Comparison of ENCODE assay signal across 23 cellular contexts in the genomic region with DNA sequence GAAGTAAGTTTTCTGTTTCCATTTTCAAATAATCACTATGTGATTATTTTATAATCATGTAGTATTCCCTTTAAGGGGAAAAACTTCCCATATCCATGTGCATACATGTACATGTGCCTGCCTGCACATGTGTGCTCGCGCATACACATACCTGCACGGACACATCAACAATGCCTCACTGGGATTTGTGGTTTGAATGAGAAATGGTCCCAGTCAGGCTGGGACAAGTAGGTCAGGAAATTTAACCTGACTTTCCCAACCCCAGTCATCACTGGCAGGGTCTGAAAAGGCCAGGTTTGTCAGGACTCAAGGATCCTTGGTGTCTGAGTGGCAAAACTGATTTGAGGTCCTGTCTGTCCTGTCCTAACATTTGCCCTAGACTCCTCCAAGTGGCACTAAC.
DNase-seq lines count a peak whose midpoint lies in the region; ATAC-seq and TF ChIP-seq lines count a peak whose summit lies in the region.
"Had no signal": no experiment of that assay in that cellular context is flagged by ENCODE, and none has a peak within 500 bp of the region (broad histone marks: within the 10 kb centered on the region; RNA-seq: fewer than 3 reads in every experiment).

No MANE protein-coding gene starts in this region.

- H3K27me3 ChIP-seq in RWPE2 (ENCODE audit: insufficient read depth, poor library complexity, severe bottlenecking), result peaks cover 3% of the 10 kb centered on the region
- H3K27me3 ChIP-seq: BLaER1, Peyer's patch had no signal

- no peaks in the 10 kb centered on the region for H3K4me1 ChIP-seq in RWPE2 (ENCODE audit: insufficient read depth, poor library complexity, severe bottlenecking)
- H3K4me1 ChIP-seq: BLaER1, Peyer's patch, SJCRH30 had no signal

- no peak for DNase-seq in stimulated activated naive CD8-positive, alpha-beta T cell treated with anti-CD3 and anti-CD28 coated beads, Interleukin-15, amount 100 ng/mL, for 72 hours
- DNase-seq in stimulated activated naive CD8-positive, alpha-beta T cell treated with anti-CD3 and anti-CD28 coated beads, Interleukin-15, Interleukin-2, amounts not matched to agents 100 U/mL and 50 U/mL, for 24 hours, result no peak
- DNase-seq in RWPE2 (ENCODE audit: low spot score) (no peak), endothelial cell (ENCODE audit: low spot score) (no peak)
- no peak for DNase-seq in naive thymus-derived CD8-positive, alpha-beta T cell
- DNase-seq: CD4-positive, alpha-beta T cell; DMS53; H7; NCI-H1092; NCI-H1417 treated with DMSO at 0.1 percent for 48 hours; NCI-H1694 treated with DMSO at 0.1 percent for 48 hours; NCI-H2081; NCI-H2227 treated with DMSO at 0.1 percent for 48 hours; NCI-H526 treated with DMSO at 0.1 percent for 48 hours; Peyer's patch; SJCRH30 had no signal

- ATAC-seq in stimulated activated naive CD8-positive, alpha-beta T cell treated with anti-CD3 and anti-CD28 coated beads, Interleukin-15, amount 100 ng/mL, for 72 hours, result peak; percentile 12
- ATAC-seq in stimulated activated naive CD8-positive, alpha-beta T cell treated with anti-CD3 and anti-CD28 coated beads, Interleukin-15, Interleukin-2, amounts not matched to agents 100 U/mL and 50 U/mL, for 24 hours, result no peak
- ATAC-seq in RWPE2 (ENCODE audit: low read depth), result 0 out of 3 replicates have a peak, but pooled peaks have one; percentile 10
- peak; percentile 83 for ATAC-seq in esophagus mucosa
- no peak for ATAC-seq in GM21528 (IDR thresholded peaks at IDR 0.05; ENCODE audit: low FRiP score, unreplicated experiment)
- no peak for ATAC-seq in HG02678 (IDR thresholded peaks at IDR 0.05; ENCODE audit: unreplicated experiment)
- ATAC-seq in naive thymus-derived CD8-positive, alpha-beta T cell, result no peak
- ATAC-seq: Right ventricle myocardium inferior, SK-N-SH treated with all-trans-retinoic acid at 6 μM for 48 hours had no signal

- H3K9me3 ChIP-seq in RWPE2 (ENCODE audit: severe bottlenecking), result no peaks in the 10 kb centered on the region
- H3K9me3 ChIP-seq: BLaER1, Peyer's patch, SJCRH30 had no signal

- peaks cover 23% of the 10 kb centered on the region for H3K27me3 Mint-ChIP-seq in stimulated activated naive CD8-positive, alpha-beta T cell treated with anti-CD3 and anti-CD28 coated beads, Interleukin-15, amount 100 ng/mL, for 72 hours
- peaks cover under 1 to 25% (median 4%) of the 10 kb centered on the region in 5 donors for H3K27me3 Mint-ChIP-seq in naive thymus-derived CD8-positive, alpha-beta T cell
- H3K27me3 Mint-ChIP-seq in endothelial cell (ENCODE audit: unreplicated experiment), result peaks cover 2% of the 10 kb centered on the region
- H3K27me3 Mint-ChIP-seq: IgD-negative memory B cell had no signal

- no peaks in the 10 kb centered on the region for H3K36me3 ChIP-seq in RWPE2 (ENCODE audit: low read depth)
- H3K36me3 ChIP-seq: BLaER1, Peyer's patch, SJCRH30 had no signal

- H3K27ac ChIP-seq in RWPE2 (ENCODE audit: poor library complexity, severe bottlenecking), result no peak overlapping the region
- H3K27ac ChIP-seq: BLaER1, Peyer's patch, SJCRH30 had no signal

- no peak overlapping the region for H3K4me3 Mint-ChIP-seq in stimulated activated naive CD8-positive, alpha-beta T cell treated with anti-CD3 and anti-CD28 coated beads, Interleukin-15, amount 100 ng/mL, for 72 hours
- no peak overlapping the region for H3K4me3 Mint-ChIP-seq in naive thymus-derived CD8-positive, alpha-beta T cell
- no peak overlapping the region for H3K4me3 Mint-ChIP-seq in endothelial cell (ENCODE audit: unreplicated experiment)
- H3K4me3 Mint-ChIP-seq: CD4-positive, alpha-beta T cell; IgD-negative memory B cell had no signal

- H3K36me3 Mint-ChIP-seq in naive thymus-derived CD8-positive, alpha-beta T cell, result no peaks in the 10 kb centered on the region
- H3K36me3 Mint-ChIP-seq in endothelial cell (ENCODE audit: low read depth, unreplicated experiment), result no peaks in the 10 kb centered on the region
- H3K36me3 Mint-ChIP-seq: IgD-negative memory B cell had no signal

- no peaks in the 10 kb centered on the region for H3K9me3 Mint-ChIP-seq in stimulated activated naive CD8-positive, alpha-beta T cell treated with anti-CD3 and anti-CD28 coated beads, Interleukin-15, amount 100 ng/mL, for 72 hours
- no peaks in the 10 kb centered on the region for H3K9me3 Mint-ChIP-seq in naive thymus-derived CD8-positive, alpha-beta T cell
- H3K9me3 Mint-ChIP-seq in endothelial cell (ENCODE audit: unreplicated experiment), result no peaks in the 10 kb centered on the region
- H3K9me3 Mint-ChIP-seq: CD4-positive, alpha-beta T cell; IgD-negative memory B cell had no signal

- H3K4me1 Mint-ChIP-seq in stimulated activated naive CD8-positive, alpha-beta T cell treated with anti-CD3 and anti-CD28 coated beads, Interleukin-15, amount 100 ng/mL, for 72 hours, result no peaks in the 10 kb centered on the region
- no peaks in the 10 kb centered on the region for H3K4me1 Mint-ChIP-seq in naive thymus-derived CD8-positive, alpha-beta T cell
- H3K4me1 Mint-ChIP-seq in endothelial cell (ENCODE audit: unreplicated experiment), result peaks cover 17% of the 10 kb centered on the region
- H3K4me1 Mint-ChIP-seq: IgD-negative memory B cell had no signal

- H3K27ac Mint-ChIP-seq in stimulated activated naive CD8-positive, alpha-beta T cell treated with anti-CD3 and anti-CD28 coated beads, Interleukin-15, amount 100 ng/mL, for 72 hours, result no peak overlapping the region
- no peak overlapping the region for H3K27ac Mint-ChIP-seq in naive thymus-derived CD8-positive, alpha-beta T cell
- H3K27ac Mint-ChIP-seq in endothelial cell (ENCODE audit: unreplicated experiment), result no peak overlapping the region
- H3K27ac Mint-ChIP-seq: CD4-positive, alpha-beta T cell had no signal

- no peak for TF ChIP-seq CTCF in RWPE2 (IDR thresholded peaks at IDR 0.05; ENCODE audit: poor library complexity, severe bottlenecking)
- TF ChIP-seq CTCF in endothelial cell (IDR thresholded peaks at IDR 0.05; ENCODE audit: unreplicated experiment), result no peak

- H3K4me3 ChIP-seq in RWPE2 (ENCODE audit: severe bottlenecking), result no peak overlapping the region
- H3K4me3 ChIP-seq: BLaER1, Peyer's patch, SJCRH30 had no signal

- POLR2A ChIA-PET in naive thymus-derived CD8-positive, alpha-beta T cell (lab: Charles Lee), result no interaction called here

Comparison
In these comparisons a context has a peak if more than half of its experiments do, and no peak if none do; other contexts are left out.
1. ATAC-seq: peak in stimulated activated naive CD8-positive, alpha-beta T cell treated with anti-CD3 and anti-CD28 coated beads, Interleukin-15, amount 100 ng/mL, for 72 hours (single experiment), RWPE2 (single experiment) and esophagus mucosa (single experiment); none in stimulated activated naive CD8-positive, alpha-beta T cell treated with anti-CD3 and anti-CD28 coated beads, Interleukin-15, Interleukin-2, amounts not matched to agents 100 U/mL and 50 U/mL, for 24 hours (single experiment), GM21528 (single experiment), HG02678 (single experiment) and naive thymus-derived CD8-positive, alpha-beta T cell (0 of 2).